Comparison of ENCODE assay signal across 21 cellular contexts in genomic region chr13:27188239-27188638, GRCh38. TPM values are rescaled to one million over a fixed set of nuclear protein-coding genes. Genes with fewer than 3 reads are reported as not detected.
A peak's percentile ranks its signal among the peaks of the same experiment; 100 is the strongest.
DNase-seq lines count a peak whose midpoint lies in the region; ATAC-seq, FAIRE-seq and TF ChIP-seq lines count a peak whose summit lies in the region.
"Had no signal": no experiment of that assay in that cellular context is flagged by ENCODE, and none has a peak within 500 bp of the region (broad histone marks: within the 10 kb centered on the region; RNA-seq: fewer than 3 reads in every experiment).

No MANE protein-coding gene starts in this region.

- no peak overlapping the region for H2AK5ac ChIP-seq in trophoblast cell (ENCODE audit: low read length)

- CTCF ChIA-PET in A549 (lab: Yijun Ruan, JAX) (no interaction called here), Panc1 (lab: Charles Lee) (no interaction called here)

- H2BK12ac ChIP-seq in trophoblast cell (ENCODE audit: low read length), result no peak overlapping the region

- H3K23ac ChIP-seq in trophoblast cell (ENCODE audit: low read length), result no peak overlapping the region

- H3K27me3 ChIP-seq in Panc1 (ENCODE audit: control insufficient read depth, insufficient read depth, low read length) (no peaks in the 10 kb centered on the region), trophoblast cell (ENCODE audit: insufficient read depth, low read length) (no peaks in the 10 kb centered on the region), vagina (no peaks in the 10 kb centered on the region)
- H3K27me3 ChIP-seq: BLaER1 had no signal

- H3K4me2 ChIP-seq in A549 (peak overlapping the region; percentile 21; the same call in 1 of the 3 replicates), trophoblast cell (ENCODE audit: low read length) (no peak overlapping the region)
- H3K4me2 ChIP-seq: BLaER1 had no signal

- no peak overlapping the region for H3K4ac ChIP-seq in trophoblast cell (ENCODE audit: low read depth, low read length)

- intact Hi-C loops in Panc1 (cut with micrococcal nuclease; ENCODE audit: unreplicated experiment) (no loop called here), left colon (cut with DNase I, micrococcal nuclease) (no loop called here), vagina (cut with DNase I) (no loop called here)

- H3K9me3 ChIP-seq in A549 (no peaks in the 10 kb centered on the region), Panc1 (ENCODE audit: control insufficient read depth, insufficient read depth, low read depth, low read length) (no peaks in the 10 kb centered on the region), trophoblast cell (ENCODE audit: insufficient read depth, low read depth, low read length) (no peaks in the 10 kb centered on the region), vagina (no peaks in the 10 kb centered on the region)
- H3K9me3 ChIP-seq: BLaER1 had no signal

- TF ChIP-seq POLR2A in A549 (IDR thresholded peaks at IDR 0.05; ENCODE audit: low read length) (no peak), vagina (IDR thresholded peaks at IDR 0.05) (no peak)

- TF ChIP-seq EP300 in A549 (IDR thresholded peaks at IDR 0.05), result no peak

- no peaks in the 10 kb centered on the region for H3K36me3 ChIP-seq in Panc1 (ENCODE audit: control insufficient read depth, insufficient read depth, low read length)
- no peaks in the 10 kb centered on the region for H3K36me3 ChIP-seq in trophoblast cell (ENCODE audit: control insufficient read depth in 1 of 2, insufficient read depth in 2 of 2, low read length in 2 of 2)
- no peaks in the 10 kb centered on the region for H3K36me3 ChIP-seq in vagina
- H3K36me3 ChIP-seq: BLaER1 had no signal

- H3K4me1 ChIP-seq in A549 (peaks cover 23% of the 10 kb centered on the region), Panc1 (ENCODE audit: control insufficient read depth, insufficient read depth, low read length) (peaks cover 29% of the 10 kb centered on the region), trophoblast cell (ENCODE audit: control insufficient read depth in 1 of 2, insufficient read depth in 2 of 2, low read length in 2 of 2) (peaks cover 9 to 12% of the 10 kb centered on the region in 2 experiments), vagina (no peaks in the 10 kb centered on the region)

- H2BK120ac ChIP-seq in trophoblast cell (ENCODE audit: insufficient read depth, low read length, poor library complexity), result peak overlapping the region; percentile 62

- no peak overlapping the region for H2AFZ ChIP-seq in trophoblast cell (ENCODE audit: insufficient read depth, low read length, poor library complexity)

- H4K8ac ChIP-seq in trophoblast cell (ENCODE audit: low read depth, low read length), result no peak overlapping the region

- no peak for TF ChIP-seq CTCF in A549 (IDR thresholded peaks at IDR 0.05)
- no peak for TF ChIP-seq CTCF in Panc1 (IDR thresholded peaks at IDR 0.05)
- no peak for TF ChIP-seq CTCF in vagina (IDR thresholded peaks at IDR 0.05)

- H3K27ac ChIP-seq in A549 (no peak overlapping the region), Panc1 (ENCODE audit: low read length) (peak overlapping the region; percentile 8; the same call in 1 of the 2 replicates), trophoblast cell (ENCODE audit: low read depth, low read length) (no peak overlapping the region), vagina (no peak overlapping the region)
- H3K27ac ChIP-seq: BLaER1 had no signal

- H3K79me2 ChIP-seq in trophoblast cell (ENCODE audit: control insufficient read depth, insufficient read depth, low read length, poor library complexity), result peaks cover 2% of the 10 kb centered on the region

- H3K4me3 ChIP-seq in A549 (no peak overlapping the region), Panc1 (ENCODE audit: low read depth in 2 of 2, low read length in 2 of 2) (no peak overlapping the region), trophoblast cell (ENCODE audit: low read depth, low read length) (no peak overlapping the region), vagina (no peak overlapping the region)
- H3K4me3 ChIP-seq: BLaER1 had no signal

- no peak for FAIRE-seq in A549 (lab: Jason Lieb, UNC)
- FAIRE-seq: D721Med, HTR-8/SVneo had no signal

- no peak overlapping the region for H3K18ac ChIP-seq in trophoblast cell (ENCODE audit: low read length)

- H3K9ac ChIP-seq in trophoblast cell (ENCODE audit: low read length), result no peak overlapping the region
- H3K9ac ChIP-seq: BLaER1 had no signal

- in situ Hi-C loops in Panc1 (cut with HindIII; ENCODE audit: low pct_unique_long_range_greater_than_20kb, low sequenced_read_pairs), result no loop called here

- TF ChIP-seq RAD21 in A549 (conservative IDR thresholded peaks at IDR 0.05 in 1 of 2, IDR thresholded peaks at IDR 0.05 in 1 of 2), result no peak

- H4K91ac ChIP-seq in trophoblast cell (ENCODE audit: low read depth, low read length), result no peak overlapping the region

- no peak overlapping the region for H2BK5ac ChIP-seq in trophoblast cell (ENCODE audit: low read depth, low read length, poor library complexity)

- H3K79me1 ChIP-seq in trophoblast cell (ENCODE audit: low read length), result peaks cover 8% of the 10 kb centered on the region

- DNase-seq in A549 (ENCODE audit: low read depth in 1 of 2, low spot score in 1 of 2) (no peak), Panc1 (ENCODE audit: low read depth, low spot score) (no peak), left colon (no peak), trophoblast cell (no peak), MV-4-11 (lab: John Stamatoyannopoulos, UW) (no peak), vagina (ENCODE audit: extremely low spot score in 2 of 2) (no peak), NCI-H226 (no peak)
- DNase-seq: CD4-positive, CD25-positive, alpha-beta regulatory T cell; H7; KBM-7; NCI-H2029; NCI-H446 treated with DMSO at 0.1 percent for 48 hours; NCI-H526; NCI-H82; NK-92 treated with Interleukin-12 subunit alpha and Interleukin-12 subunit beta, amount 100 ng/mL, for 24 hours; PC-3; Right ventricle myocardium superior; RPMI8226 had no signal

- H3K14ac ChIP-seq in trophoblast cell (ENCODE audit: low read length), result no peak overlapping the region

- no peak for ATAC-seq in A549
- ATAC-seq in Panc1, result no peak
- peak; percentile 77 for ATAC-seq in left colon
- ATAC-seq: PC-3 had no signal

- POLR2A ChIA-PET in A549 (lab: Yijun Ruan, JAX) (no interaction called here), Panc1 (lab: Charles Lee) (no interaction called here)

- no peak overlapping the region for H4K12ac ChIP-seq in trophoblast cell (ENCODE audit: low read depth, low read length)

- BruUV-seq in Panc1 (replicated peaks; lab: Mats Ljungman, UMichigan), result no TSS peak

- 27% methylated on average over 4 of the region's 4 CpGs for WGBS in A549 (ENCODE audit: missing lambda C conversion rate)
- WGBS in trophoblast cell (ENCODE audit: extremely low coverage, insufficient coverage, insufficient read length), result no CpG with 5 or more reads among the region's 4 CpGs

TF ChIP-seq in A549, 52 proteins besides CTCF, POLR2A, EP300 and RAD21:
- TF ChIP-seq KDM5A (IDR thresholded peaks at IDR 0.05) (no peak), CHD2 (IDR thresholded peaks at IDR 0.05; ENCODE audit: low read length, partially characterized antibody) (no peak), MAFK (IDR thresholded peaks at IDR 0.05; ENCODE audit: partially characterized antibody) (no peak), RARB (CRISPR knock-in tag; IDR thresholded peaks at IDR 0.05) (no peak), EHMT2 (IDR thresholded peaks at IDR 0.05; ENCODE audit: low read depth) (no peak)

RNA-seq across cellular contexts. Expression of gene USP12, which starts 16.6 kb away (rescaled TPM):
- polyA plus RNA-seq in A549 (2011; rRNA removed) (20.3 and 21.2 TPM in 2 replicates), A549 (2017; fragmentation: RNase III; extraction: RNeasy Plus Mini Kit Qiagen cat#74134 plus additional on column Dnase treatment) (16.8 to 19.6 TPM (median 19.1 TPM) in 3 replicates)
- 5.5 and 6.8 TPM in 2 replicates for polyA plus RNA-seq in A549 (2012; cell fraction: cytosol; rRNA removed)
- 1.4 and 4.0 TPM in 2 replicates for polyA plus RNA-seq in A549 (2012; cell fraction: nucleus; rRNA removed)
- 4.7 and 5.4 TPM in 2 replicates for polyA minus RNA-seq in A549 (2011; rRNA and poly(A)+ RNA removed)
- total RNA-seq in Panc1 (2021; ENCODE audit: unreplicated experiment) (82.0 TPM), left colon (10 to 100 TPM; 32.2 to 42.0 TPM), vagina (20.9 TPM)
- polyA plus RNA-seq in Panc1 (2012; ENCODE audit: insufficient read length), result 36.1 TPM
- 27.7 and 29.0 TPM in 2 replicates for polyA plus RNA-seq in trophoblast cell (2013)
